ENCODE assay signal across 9 cellular contexts in genomic region chr1:154860154-154860870, GRCh38. TPM values are rescaled to one million over a fixed set of nuclear protein-coding genes. Genes with fewer than 3 reads are reported as not detected.
DNase-seq lines count a peak whose midpoint lies in the region; ATAC-seq, FAIRE-seq and TF ChIP-seq lines count a peak whose summit lies in the region.
"Had no signal": no experiment of that assay in that cellular context is flagged by ENCODE, and none has a peak within 500 bp of the region (broad histone marks: within the 10 kb centered on the region; RNA-seq: fewer than 3 reads in every experiment).

No MANE protein-coding gene starts in this region.

- no peaks in the 10 kb centered on the region for H3K9me3 Mint-ChIP-seq in CD4-positive, alpha-beta T cell

- no peak for TF ChIP-seq POLR2A in H1 (IDR thresholded peaks at IDR 0.05; ENCODE audit: control extremely low read depth in 1 of 2, low read depth in 2 of 2, low read length in 2 of 2)

- CTCF ChIA-PET in H1 (lab: Charles Lee; ENCODE audit: partially characterized antibody): interaction anchor here (0.5 to 3.7 kb wide), 15 partner anchors 9 to 193 kb away, joined by 3 to 17 read pairs (median 3); partner anchors contain the start of gene KCNN3
- CTCF ChIA-PET in CD4-positive, alpha-beta T cell (lab: Charles Lee): no interaction called here

- H3K4me3 ChIP-seq in GM12875 (ENCODE audit: low read depth, low read length) (peak overlapping the region; percentile 68), H1 (ENCODE audit: extremely low read depth in 1 of 4, insufficient read depth in 2 of 4, low read depth in 3 of 4, low read length in 4 of 4) (no peak overlapping the region), right atrium auricular region (no peak overlapping the region)
- H3K4me3 ChIP-seq: skin epidermis had no signal

- no peak overlapping the region for H4K5ac ChIP-seq in H1 (ENCODE audit: insufficient read length, low read depth, low read length)

- FAIRE-seq in H1 (lab: Jason Lieb, UNC): no peak

- 89% methylated on average over 12 of the region's 12 CpGs; no CpG with 5 or more reads in 1 of the 2 experiments for WGBS in H1 (ENCODE audit: extremely low coverage in 1 of 2, insufficient coverage in 1 of 2, insufficient read length in 1 of 2, insufficient replicate concordance in 2 of 2, low coverage in 1 of 2, low lambda C conversion rate in 2 of 2, missing lambda C conversion rate in 1 of 2), 2 experiments

- no peak overlapping the region for H3K56ac ChIP-seq in H1 (replicated peaks; ENCODE audit: insufficient read length, low read depth, low read length)

- H3K27ac ChIP-seq in H1 (ENCODE audit: low read depth, low read length): no peak overlapping the region
- H3K27ac ChIP-seq in CD4-positive, alpha-beta T cell (ENCODE audit: low read depth, low read length): no peak overlapping the region
- no peak overlapping the region for H3K27ac ChIP-seq in right atrium auricular region

- H2AFZ ChIP-seq in H1 (ENCODE audit: low read length): no peak overlapping the region

- H3K4me1 ChIP-seq in H1 (replicated peaks in 1 of 4; ENCODE audit: control insufficient read depth in 3 of 4, insufficient read depth in 4 of 4, low read length in 3 of 4): peaks cover 0 to 9% (median 4%) of the 10 kb centered on the region in 4 experiments; a peak in 4 of 7 replicates
- H3K4me1 ChIP-seq in right atrium auricular region: no peaks in the 10 kb centered on the region

- H3K27me3 ChIP-seq in H1 (replicated peaks in 1 of 4; ENCODE audit: control insufficient read depth in 3 of 4, extremely low read depth in 1 of 4, insufficient read depth in 3 of 4, low read length in 3 of 4): no peaks in the 10 kb centered on the region; a peak in 1 of 7 replicates
- H3K27me3 ChIP-seq in CD4-positive, alpha-beta T cell (ENCODE audit: control insufficient read depth, insufficient read depth, low read length): no peaks in the 10 kb centered on the region
- H3K27me3 ChIP-seq in right atrium auricular region: no peaks in the 10 kb centered on the region

- no peak overlapping the region for H3K27ac Mint-ChIP-seq in CD4-positive, alpha-beta T cell

- no peak overlapping the region for H2BK120ac ChIP-seq in H1 (replicated peaks; ENCODE audit: low read depth, low read length)

- no peaks in the 10 kb centered on the region for H4K20me1 ChIP-seq in H1 (replicated peaks in 1 of 2; ENCODE audit: control insufficient read depth in 1 of 2, insufficient read depth in 2 of 2, low read length in 2 of 2)

- TF ChIP-seq RAD21 in H1 (IDR thresholded peaks at IDR 0.05 in 1 of 2, conservative IDR thresholded peaks at IDR 0.05 in 1 of 2; ENCODE audit: low read depth in 2 of 2, low read length in 2 of 2): no peak

- no peak for TF ChIP-seq EP300 in H1 (IDR thresholded peaks at IDR 0.05; ENCODE audit: borderline replicate concordance in 1 of 2, low read depth in 2 of 2, low read length in 2 of 2)

- no peak overlapping the region for H3K18ac ChIP-seq in H1 (ENCODE audit: extremely low read depth, low read length)

- TF ChIP-seq CTCF in GM12875 (IDR thresholded peaks at IDR 0.05; ENCODE audit: borderline replicate concordance, insufficient read depth, low read depth, low read length) (no peak), H1 (IDR thresholded peaks at IDR 0.05; ENCODE audit: control extremely low read depth in 1 of 3, insufficient read depth in 1 of 3, low read depth in 1 of 3, low read length in 3 of 3) (no peak), right atrium auricular region (IDR thresholded peaks at IDR 0.05) (no peak)
- TF ChIP-seq CTCF in CD4-positive, alpha-beta T cell (IDR thresholded peaks at IDR 0.05): no peak

- peak overlapping the region; percentile 72; the same call in 1 of the 2 replicates for H2BK20ac ChIP-seq in H1 (ENCODE audit: low read length)

- DNase-seq in H1 (ENCODE audit: low read depth in 1 of 2, low spot score in 2 of 2): no peak
- DNase-seq in CD4-positive, alpha-beta T cell: no peak
- no peak for DNase-seq in NCI-H2196 (lab: John Stamatoyannopoulos, UW; ENCODE audit: unreplicated experiment)
- no peak for DNase-seq in right atrium auricular region (ENCODE audit: low spot score)

- no peak overlapping the region for H3K14ac ChIP-seq in H1 (ENCODE audit: insufficient read length)

- H3K4ac ChIP-seq in H1 (replicated peaks; ENCODE audit: insufficient read length, low read depth, low read length): no peak overlapping the region

- H2BK12ac ChIP-seq in H1 (ENCODE audit: low read depth, low read length): no peak overlapping the region

- POLR2A ChIA-PET in H1 (lab: Charles Lee; ENCODE audit: partially characterized antibody): interaction anchor here (1.4 to 2.9 kb wide), 2 partner anchors 8 to 11 kb away, joined by 4 to 15 read pairs; no protein-coding TSS in a partner anchor
- POLR2A ChIA-PET in CD4-positive, alpha-beta T cell (lab: Charles Lee): interaction anchor here (1.3 kb wide), 1 partner anchor 69 kb away, joined by 3 read pairs; no protein-coding TSS in a partner anchor

- H3K23me2 ChIP-seq in H1 (ENCODE audit: low read depth, low read length): no peaks in the 10 kb centered on the region

- no peak overlapping the region for H3K4me3 Mint-ChIP-seq in CD4-positive, alpha-beta T cell

- no peak overlapping the region for H3K23ac ChIP-seq in H1 (ENCODE audit: insufficient read length)

- H3K79me1 ChIP-seq in H1 (ENCODE audit: low read depth, low read length): no peaks in the 10 kb centered on the region

- intact Hi-C loops in CD4-positive, alpha-beta T cell (cut with DNase I, micrococcal nuclease): no loop called here

- H2AK5ac ChIP-seq in H1 (ENCODE audit: low read depth, low read length): no peak overlapping the region

- H4K8ac ChIP-seq in H1 (ENCODE audit: extremely low read depth, insufficient read depth, low read length): no peak overlapping the region; the same call in 1 of the 2 replicates

- H2BK15ac ChIP-seq in H1 (ENCODE audit: low read length): peak overlapping the region; percentile 40; the same call in 1 of the 2 replicates

- no peaks in the 10 kb centered on the region for H3K9me3 ChIP-seq in H1 (ENCODE audit: insufficient read depth in 2 of 2, low read depth in 1 of 2, low read length in 1 of 2)
- H3K9me3 ChIP-seq in CD4-positive, alpha-beta T cell (ENCODE audit: control insufficient read depth, low read length): no peaks in the 10 kb centered on the region
- no peaks in the 10 kb centered on the region for H3K9me3 ChIP-seq in right atrium auricular region

- ATAC-seq in GM21360 (IDR thresholded peaks at IDR 0.05; ENCODE audit: unreplicated experiment) (peak; percentile 45), HG03460 (IDR thresholded peaks at IDR 0.05; ENCODE audit: unreplicated experiment) (peak; percentile 69)
- ATAC-seq in CD4-positive, alpha-beta T cell (ENCODE audit: poor library complexity): no peak
- no peak for ATAC-seq in activated CD4-positive, CD25-positive, alpha-beta regulatory T cell treated with anti-CD3 and anti-CD28 coated beads, Interleukin-2, amount 50 U/mL, for 24 hours

- H3K9ac ChIP-seq in H1 (replicated peaks in 1 of 4; ENCODE audit: extremely low read depth in 1 of 4, low read depth in 3 of 4, low read length in 3 of 4): no peak overlapping the region

- H3K36me3 Mint-ChIP-seq in CD4-positive, alpha-beta T cell (ENCODE audit: low read depth): no peaks in the 10 kb centered on the region

- H4K91ac ChIP-seq in H1 (replicated peaks; ENCODE audit: insufficient read length, low read length): no peak overlapping the region

- no peaks in the 10 kb centered on the region for H3K79me2 ChIP-seq in H1 (ENCODE audit: control insufficient read depth in 1 of 2, insufficient read depth in 2 of 2, low read length in 2 of 2)

- peaks cover 6% of the 10 kb centered on the region for H3K27me3 Mint-ChIP-seq in CD4-positive, alpha-beta T cell

- no peak overlapping the region for H2BK5ac ChIP-seq in H1 (ENCODE audit: low read depth, low read length)

- H3K36me3 ChIP-seq in H1 (ENCODE audit: control insufficient read depth in 2 of 4, insufficient read depth in 4 of 4, low read length in 3 of 4) (no peaks in the 10 kb centered on the region), right atrium auricular region (no peaks in the 10 kb centered on the region)

- no peak overlapping the region for H3K4me2 ChIP-seq in H1 (ENCODE audit: insufficient read depth in 1 of 2, low read depth in 2 of 2, low read length in 2 of 2)

- H3K4me1 Mint-ChIP-seq in CD4-positive, alpha-beta T cell (ENCODE audit: low read depth): no peaks in the 10 kb centered on the region

TF ChIP-seq in H1, 55 proteins besides CTCF, POLR2A, EP300 and RAD21 (continues in another document):
- no peak for TF ChIP-seq NANOG (IDR thresholded peaks at IDR 0.05; ENCODE audit: insufficient read depth, low read depth, low read length, poor library complexity, severe bottlenecking)

RNA-seq across cellular contexts. Expression of gene KCNN3, which starts 9.8 kb away (rescaled TPM):
- 2.8 and 3.0 TPM in 2 replicates for total RNA-seq in H1 (2021; fragmentation: NEBNext Ultra II Directional; extraction: Animal tissue kit (Norgen Biotek cat#: 25700))
- polyA plus RNA-seq in H1 (2011; rRNA removed): 3.7 and 4.5 TPM in 2 replicates
- 2.1 TPM for polyA plus RNA-seq in H1 (2011; cell fraction: cytosol; rRNA removed)
- 5.4 TPM for polyA plus RNA-seq in H1 (2011; cell fraction: nucleus; rRNA removed)
- 2.8 to 4.4 TPM (median 3.5 TPM) in 4 replicates for polyA plus RNA-seq in H1 (2012, experiment 1 of 2)
- polyA plus RNA-seq in H1 (2012, experiment 2 of 2): 1.6 TPM
- 1.7 TPM for polyA plus RNA-seq in H1 (2013, experiment 1 of 2)
- 1.9 TPM for polyA plus RNA-seq in H1 (2013, experiment 2 of 2)
- polyA minus RNA-seq in H1 (2011; rRNA and poly(A)+ RNA removed): 5.4 and 9.2 TPM in 2 replicates
- 3.9 TPM for polyA minus RNA-seq in H1 (2011; cell fraction: cytosol; rRNA and poly(A)+ RNA removed)
- polyA minus RNA-seq in H1 (2011; cell fraction: nucleus; rRNA and poly(A)+ RNA removed): 4.1 TPM
- total RNA-seq in CD4-positive, alpha-beta T cell: not detected
- 1 to 10 TPM; 3.9 to 4.4 TPM for total RNA-seq in right atrium auricular region

Comparison
In these comparisons a context has a peak if more than half of its experiments do, and no peak if none do; other contexts are left out.
1. ATAC-seq: peak in GM21360 (single experiment) and HG03460 (single experiment); none in CD4-positive, alpha-beta T cell (single experiment) and activated CD4-positive, CD25-positive, alpha-beta regulatory T cell treated with anti-CD3 and anti-CD28 coated beads, Interleukin-2, amount 50 U/mL, for 24 hours (0 of 2).